Comparison of ENCODE assay signal across 1 cellular context in genomic region chr14:53217283-53217994, GRCh38.
A peak's percentile ranks its signal among the peaks of the same experiment; 100 is the strongest.
TF ChIP-seq lines count a peak whose summit lies in the region.

No MANE protein-coding gene starts in this region.

TF ChIP-seq in GM23338, 12 proteins besides CTCF, POLR2A, EP300 and RAD21 (continued from another document):
- TF ChIP-seq ZNF462 (CRISPR knock-in tag; IDR thresholded peaks at IDR 0.05) = 0 out of 2 replicates have a peak, but pooled peaks have one; percentile 23
